In genomic region chr1:163082971-163083370, GRCh38 we compare ENCODE assay signal across 1 cellular context.
TF ChIP-seq lines count a peak whose summit lies in the region.

No MANE protein-coding gene starts in this region.

TF ChIP-seq in H1, 55 proteins besides CTCF, POLR2A, EP300 and RAD21 (continued from another document):
- TF ChIP-seq CHD7 (IDR thresholded peaks at IDR 0.05; ENCODE audit: insufficient replicate concordance, low read length) = no peak
- no peak for TF ChIP-seq ZNF274 (IDR thresholded peaks at IDR 0.05; ENCODE audit: borderline replicate concordance, extremely low read depth, low read length)
- no peak for TF ChIP-seq SIX5 (IDR thresholded peaks at IDR 0.05; ENCODE audit: low read depth, low read length)
- TF ChIP-seq RXRA (IDR thresholded peaks at IDR 0.05; ENCODE audit: insufficient read depth, low read depth, low read length) = no peak
- TF ChIP-seq SIN3A (conservative IDR thresholded peaks at IDR 0.05 in 1 of 2, IDR thresholded peaks at IDR 0.05 in 1 of 2; ENCODE audit: low read depth in 1 of 2, low read length in 2 of 2) = no peak
- TF ChIP-seq CHD2 (IDR thresholded peaks at IDR 0.05; ENCODE audit: low read length) = no peak
- TF ChIP-seq RBBP5 (IDR thresholded peaks at IDR 0.05; ENCODE audit: borderline replicate concordance, low read depth, low read length) = no peak
- no peak for TF ChIP-seq EGR1 (IDR thresholded peaks at IDR 0.05; ENCODE audit: borderline replicate concordance, low read depth, low read length)
- no peak for TF ChIP-seq TEAD4 (IDR thresholded peaks at IDR 0.05; ENCODE audit: low read depth, low read length)
- TF ChIP-seq HDAC6 (IDR thresholded peaks at IDR 0.05; ENCODE audit: low read depth, low read length) = no peak
- TF ChIP-seq CREB1 (IDR thresholded peaks at IDR 0.05) = no peak
